ENCODE assay signal across 28 cellular contexts in genomic region chr19:29232315-29232852, GRCh38.
"Had no signal": no experiment of that assay in that cellular context is flagged by ENCODE, and none has a peak within 500 bp of the region (broad histone marks: within the 10 kb centered on the region; RNA-seq: fewer than 3 reads in every experiment).

No MANE protein-coding gene starts in this region.

- H3K9me3 ChIP-seq: ascending aorta had no signal

- H3K36me3 ChIP-seq: adrenal gland, ascending aorta, breast epithelium, esophagus squamous epithelium, gastroesophageal sphincter had no signal

- H3K27me3 ChIP-seq: ascending aorta, dorsolateral prefrontal cortex, esophagus squamous epithelium had no signal

- ATAC-seq: activated CD4-positive, alpha-beta T cell treated with anti-CD3 and anti-CD28 coated beads for 36 hours; activated CD8-positive, alpha-beta memory T cell treated with anti-CD3 and anti-CD28 coated beads, Interleukin-2, amount 10 ng/mL, durations not matched to agents 7 days and 5 days; activated CD8-positive, alpha-beta T cell treated with anti-CD3 and anti-CD28 coated beads, Interleukin-2, amount 10 ng/mL, durations not matched to agents 7 days and 5 days; activated naive CD8-positive, alpha-beta T cell treated with anti-CD3 and anti-CD28 coated beads, Interleukin-2, amount 50 U/mL, for 24 hours; gastroesophageal sphincter; T-helper 17 cell had no signal

- DNase-seq: activated CD4-positive, alpha-beta memory T cell treated with anti-CD3 and anti-CD28 coated beads for 36 hours; activated CD4-positive, alpha-beta T cell treated with anti-CD3 and anti-CD28 coated beads for 36 hours; activated CD4-positive, alpha-beta T cell treated with anti-CD3 and anti-CD28 coated beads, Interleukin-2, amount 10 ng/mL, durations not matched to agents 24 days and 14 days; activated CD4-positive, CD25-positive, alpha-beta regulatory T cell; activated CD4-positive, CD25-positive, alpha-beta regulatory T cell treated with anti-CD3 and anti-CD28 coated beads, Interleukin-2, amount 50 U/mL, for 72 hours; activated CD8-positive, alpha-beta memory T cell treated with anti-CD3 and anti-CD28 coated beads, Interleukin-2, amount 10 ng/mL, durations not matched to agents 7 days and 5 days; activated CD8-positive, alpha-beta memory T cell treated with anti-CD3 and anti-CD28 coated beads, Interleukin-2, amount 50 U/mL, for 4 hours; activated CD8-positive, alpha-beta T cell treated with anti-CD3 and anti-CD28 coated beads, Interleukin-2, amount 10 ng/mL, durations not matched to agents 7 days and 5 days; activated effector memory CD4-positive, alpha-beta T cell treated with anti-CD3 and anti-CD28 coated beads, Interleukin-2, amount 50 U/mL, for 16 hours; activated naive CD4-positive, alpha-beta T cell treated with anti-CD3 and anti-CD28 coated beads for 36 hours; activated naive CD8-positive, alpha-beta T cell treated with anti-CD3 and anti-CD28 coated beads for 36 hours; activated naive CD8-positive, alpha-beta T cell treated with anti-CD3 and anti-CD28 coated beads, Interleukin-2, amount 50 U/mL, for 24 hours; activated T-cell treated with anti-CD3 and anti-CD28 coated beads, Interleukin-2, amount 50 U/mL, for 1 hour; activated T-cell treated with anti-CD3 and anti-CD28 coated beads, Interleukin-2, amount 50 U/mL, for 48 hours; amygdala; dorsolateral prefrontal cortex; effector memory CD4-positive, alpha-beta T cell; endodermal cell; esophagus squamous epithelium; foreskin melanocyte; T-helper 1 cell; T-helper 17 cell; T1000 had no signal

- H3K4me3 ChIP-seq: adrenal gland, ascending aorta, breast epithelium, coronary artery, dorsolateral prefrontal cortex, esophagus squamous epithelium, gastroesophageal sphincter had no signal

- H3K4me1 ChIP-seq: adrenal gland, ascending aorta, breast epithelium, esophagus squamous epithelium, gastroesophageal sphincter had no signal

- H3K27ac ChIP-seq: adrenal gland, ascending aorta, breast epithelium, coronary artery, dorsolateral prefrontal cortex, esophagus squamous epithelium, gastroesophageal sphincter had no signal
